In the genomic region with DNA sequence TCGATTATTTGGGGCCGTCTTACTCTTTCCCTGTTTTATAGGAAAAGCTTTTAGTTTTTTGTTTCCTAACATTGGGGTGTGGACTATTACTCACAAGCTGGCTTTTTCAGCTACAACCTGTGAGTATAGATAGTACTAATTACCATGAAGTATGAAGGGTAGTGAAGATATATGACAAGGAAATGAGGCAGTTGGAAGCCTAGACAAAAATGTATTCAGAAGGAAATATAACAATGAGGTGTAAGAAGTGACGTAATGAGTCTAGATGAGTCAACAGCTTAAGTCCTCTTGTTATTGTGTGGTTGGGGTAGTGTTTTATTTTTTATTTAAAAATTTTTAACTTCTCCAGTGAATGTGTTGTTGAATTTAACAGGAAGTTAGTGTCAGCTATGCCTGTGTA, we compare ENCODE assay signal across 21 cellular contexts.
DNase-seq lines count a peak whose midpoint lies in the region; ATAC-seq and TF ChIP-seq lines count a peak whose summit lies in the region.
"Had no signal": no experiment of that assay in that cellular context is flagged by ENCODE, and none has a peak within 500 bp of the region (broad histone marks: within the 10 kb centered on the region; RNA-seq: fewer than 3 reads in every experiment).

No MANE protein-coding gene starts in this region.

- no peak overlapping the region for H3K9ac ChIP-seq in mammary epithelial cell (ENCODE audit: insufficient read depth, low read length)
- H3K9ac ChIP-seq: SK-N-SH had no signal

- H3K27ac ChIP-seq in mammary epithelial cell (ENCODE audit: insufficient read depth, low read depth, low read length) (no peak overlapping the region), thyroid gland (no peak overlapping the region)
- H3K27ac ChIP-seq: sigmoid colon, WERI-Rb-1 had no signal

- no peaks in the 10 kb centered on the region for H3K9me3 ChIP-seq in mammary epithelial cell (replicated peaks; ENCODE audit: insufficient read depth, low read length)
- no peaks in the 10 kb centered on the region for H3K9me3 ChIP-seq in thyroid gland
- H3K9me3 ChIP-seq: sigmoid colon, SK-N-SH had no signal

- no peak for TF ChIP-seq POLR2A in thyroid gland (IDR thresholded peaks at IDR 0.05)

- H3K4me1 ChIP-seq in mammary epithelial cell (ENCODE audit: insufficient read depth, low read length) = no peaks in the 10 kb centered on the region
- H3K4me1 ChIP-seq in thyroid gland = no peaks in the 10 kb centered on the region

- TF ChIP-seq CTCF in mammary epithelial cell (conservative IDR thresholded peaks at IDR 0.05 in 1 of 2, IDR thresholded peaks at IDR 0.05 in 1 of 2; ENCODE audit: extremely low read depth in 1 of 2, insufficient read depth in 1 of 2, low read depth in 1 of 2, low read length in 2 of 2) = no peak
- no peak for TF ChIP-seq CTCF in thyroid gland (IDR thresholded peaks at IDR 0.05)

- peak; percentile 59 for DNase-seq in EL
- DNase-seq in NCI-H460 (ENCODE audit: extremely low read depth, low read depth) = peak; percentile 20
- peak; percentile 17 for DNase-seq in mammary epithelial cell
- DNase-seq in iris pigment epithelial cell (ENCODE audit: low read depth) = peak; percentile 44
- DNase-seq in cortex of kidney (lab: John Stamatoyannopoulos, UW) = no peak
- no peak for DNase-seq in thyroid gland
- DNase-seq: activated CD4-positive, alpha-beta T cell treated with anti-CD3 and anti-CD28 coated beads, Interleukin-2, amount 10 ng/mL, durations not matched to agents 7 days and 5 days; aorta; foreskin fibroblast; GDM1; hippocampal formation; NCI-H1105; NCI-H2029; NCI-H446; NK-92 treated with Interleukin-12 subunit alpha and Interleukin-12 subunit beta, amount 100 ng/mL, for 24 hours; sigmoid colon; SK-N-SH; T-helper 2 cell; WERI-Rb-1 had no signal

- H3K36me3 ChIP-seq in mammary epithelial cell (ENCODE audit: insufficient read depth, low read length) = no peaks in the 10 kb centered on the region
- H3K36me3 ChIP-seq in thyroid gland = no peaks in the 10 kb centered on the region
- H3K36me3 ChIP-seq: sigmoid colon, WERI-Rb-1 had no signal

- dilution Hi-C loops in mammary epithelial cell (cut with HindIII; ENCODE audit: low sequenced_read_pairs) = no loop called here

- no peaks in the 10 kb centered on the region for H3K27me3 ChIP-seq in mammary epithelial cell (ENCODE audit: insufficient read depth, low read length)
- H3K27me3 ChIP-seq in thyroid gland = no peaks in the 10 kb centered on the region
- H3K27me3 ChIP-seq: sigmoid colon had no signal

- BruUV-seq in mammary epithelial cell (replicated peaks; lab: Mats Ljungman, UMichigan) = no TSS peak

- no peaks in the 10 kb centered on the region for H4K20me1 ChIP-seq in mammary epithelial cell (ENCODE audit: insufficient read depth, low read length)

- WGBS in mammary epithelial cell (ENCODE audit: low coverage, missing lambda C conversion rate) = 45% methylated on average over 3 of the region's 3 CpGs
- WGBS in thyroid gland, 2 donors = 82 to 87% methylated on average over 3 of the region's 3 CpGs

- no peaks in the 10 kb centered on the region for H3K79me2 ChIP-seq in mammary epithelial cell (ENCODE audit: insufficient read depth, low read length)

- no peak overlapping the region for H2AFZ ChIP-seq in mammary epithelial cell (ENCODE audit: low read depth, low read length)

- in situ Hi-C loops in mammary epithelial cell (cut with MboI; ENCODE audit: low sequenced_read_pairs in 2 of 2) = loop anchor here (25.0 kb wide), 3 partner anchors 1063 to 1888 kb away; no protein-coding TSS in a partner anchor

- ATAC-seq in HG02759 (IDR thresholded peaks at IDR 0.05; ENCODE audit: unreplicated experiment) (no peak), GM21390 (IDR thresholded peaks at IDR 0.05; ENCODE audit: unreplicated experiment) (no peak)

- H3K4me3 ChIP-seq in mammary epithelial cell (replicated peaks in 1 of 3; ENCODE audit: insufficient read depth in 1 of 3, low read depth in 2 of 3, low read length in 3 of 3) (no peak overlapping the region), thyroid gland (replicated peaks in 1 of 3) (no peak overlapping the region)
- H3K4me3 ChIP-seq: sigmoid colon had no signal

- intact Hi-C loops in mammary epithelial cell (cut with micrococcal nuclease) (no loop called here), thyroid gland (cut with DNase I) (no loop called here)

- H3K4me2 ChIP-seq in mammary epithelial cell (ENCODE audit: insufficient read depth, low read depth, low read length) = no peak overlapping the region
- H3K4me2 ChIP-seq: SK-N-SH had no signal

- CTCF ChIA-PET in mammary epithelial cell (lab: Charles Lee; ENCODE audit: low non-redundant PET) = interaction anchor here (0.6 kb wide), 1 partner anchor 41 kb away, joined by 23 read pairs; no protein-coding TSS in a partner anchor

Comparison
In these comparisons a context has a peak if more than half of its experiments do, and no peak if none do; other contexts are left out.
1. DNase-seq: peak in EL (single experiment), NCI-H460 (single experiment), mammary epithelial cell (single experiment) and iris pigment epithelial cell (single experiment); none in cortex of kidney (single experiment) and thyroid gland (0 of 2).